Comparison of ENCODE assay signal across 8 cellular contexts in the genomic region with DNA sequence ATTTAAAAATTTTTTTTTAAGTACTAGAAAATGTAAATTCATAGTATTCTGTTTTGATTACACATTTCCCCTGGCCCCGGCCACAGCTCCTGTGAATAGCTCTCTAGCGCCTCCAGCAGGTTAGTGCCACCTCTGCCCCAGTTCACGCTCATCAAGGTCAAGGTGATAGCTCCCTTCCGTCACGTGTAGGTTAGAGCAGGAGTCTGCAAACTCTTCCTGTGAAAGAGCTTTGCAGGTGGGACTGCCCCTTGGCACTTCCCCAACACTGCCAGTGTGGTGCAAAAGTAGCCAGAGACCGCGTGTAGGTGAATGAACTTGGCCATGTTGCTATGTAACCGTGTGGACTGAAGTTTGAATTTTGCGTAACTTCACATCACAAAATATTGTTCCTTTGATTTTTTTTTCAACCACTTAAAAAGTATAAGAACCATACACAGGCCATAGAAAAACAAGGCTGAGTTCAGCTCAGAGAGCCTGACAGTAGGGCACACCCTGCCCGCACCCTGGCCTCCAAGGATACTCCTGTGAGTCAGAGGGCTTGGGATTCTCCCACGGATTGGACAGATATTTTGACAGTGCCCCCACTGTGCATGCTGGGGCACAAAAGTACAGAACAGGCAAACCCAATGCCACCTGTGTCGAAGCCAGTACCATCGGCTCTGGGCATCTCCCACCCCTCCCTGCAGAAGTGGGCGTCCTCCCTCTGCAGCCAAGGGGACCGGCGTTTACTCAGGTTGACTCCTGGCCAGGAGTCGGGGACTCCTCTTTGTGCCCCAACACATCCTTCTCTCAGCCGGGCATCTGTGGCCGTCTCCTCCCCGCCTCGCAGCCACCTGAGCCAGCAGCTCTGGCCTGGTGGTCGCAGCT.
A peak's percentile ranks its signal among the peaks of the same experiment; 100 is the strongest.
DNase-seq lines count a peak whose midpoint lies in the region; ATAC-seq lines count a peak whose summit lies in the region.

No MANE protein-coding gene starts in this region.

- 0 out of 2 replicates have a peak, but pooled peaks cover 1% of the 10 kb centered on the region for H3K4me1 ChIP-seq in iPS DF 6.9 (ENCODE audit: control insufficient read depth, insufficient read depth, low read length)

- H3K9me3 ChIP-seq in iPS DF 6.9 (ENCODE audit: control insufficient read depth, insufficient read depth, low read length), result no peaks in the 10 kb centered on the region

- WGBS in iPS DF 6.9 (ENCODE audit: insufficient coverage, insufficient read length), result no CpG with 5 or more reads among the region's 22 CpGs

- intact Hi-C loops in Right ventricle myocardium inferior (cut with DNase I), result loop anchor here (10.0 kb wide), 1 partner anchor 445 kb away; no protein-coding TSS in a partner anchor
- intact Hi-C loops in cardiac septum (cut with DNase I), result no loop called here

- H3K36me3 ChIP-seq in iPS DF 6.9 (ENCODE audit: control insufficient read depth, insufficient read depth, low read length), result 0 out of 2 replicates have a peak, but pooled peaks cover 4% of the 10 kb centered on the region

- H3K27me3 ChIP-seq in iPS DF 6.9 (ENCODE audit: control insufficient read depth, insufficient read depth, low read length), result no peaks in the 10 kb centered on the region

- no peak overlapping the region for H3K27ac ChIP-seq in iPS DF 6.9 (ENCODE audit: low read length)

- peak; percentile 20 for DNase-seq in Right ventricle myocardium inferior (ENCODE audit: missing footprints)
- no peak for DNase-seq in cardiac septum (ENCODE audit: low spot score)
- peak; percentile 10 for DNase-seq in RPMI8226
- DNase-seq in activated gamma-delta T cell treated with anti-CD3 and anti-CD28 coated beads, Interleukin-2, amount 50 U/mL, for 16 hours (ENCODE audit: low read depth), result peak; percentile 52
- peak; percentile 41 for DNase-seq in iPS DF 6.9 (ENCODE audit: low read depth, low spot score)
- peak; percentile 43 for DNase-seq in stimulated activated CD8-positive, alpha-beta memory T cell treated with anti-CD3 and anti-CD28 coated beads, Interleukin-12 subunit alpha, Interleukin-12 subunit beta, amount 100 ng/mL, for 24 hours (ENCODE audit: extremely low read depth)

- no peak overlapping the region for H3K4me3 ChIP-seq in iPS DF 6.9 (ENCODE audit: low read length)

- ATAC-seq in Right ventricle myocardium inferior (no peak), GM19324 (IDR thresholded peaks at IDR 0.05; ENCODE audit: low FRiP score, unreplicated experiment) (no peak), HG03378 (IDR thresholded peaks at IDR 0.05; ENCODE audit: unreplicated experiment) (no peak)
